In the genomic region with DNA sequence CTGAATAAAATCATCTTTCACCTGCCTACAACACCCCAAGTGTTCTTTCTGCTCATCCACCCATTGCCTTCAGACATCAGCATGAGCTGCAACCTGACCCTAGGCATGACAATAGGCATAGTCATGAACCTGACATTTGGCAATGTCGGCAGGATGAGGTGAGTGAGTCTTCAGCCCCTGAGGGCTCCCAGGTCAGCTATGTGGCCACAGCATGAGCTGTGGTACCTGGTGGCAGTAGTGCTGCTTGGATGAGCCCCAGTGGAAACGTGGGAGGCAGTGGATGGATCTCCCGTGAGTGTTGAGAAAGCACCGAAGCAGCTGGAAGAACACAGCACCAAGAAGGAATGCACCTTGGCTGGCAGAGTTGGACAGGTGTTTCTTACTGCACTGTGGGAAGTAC, we compare ENCODE assay signal across 16 cellular contexts.
A peak's percentile ranks its signal among the peaks of the same experiment; 100 is the strongest.
DNase-seq lines count a peak whose midpoint lies in the region; ATAC-seq and TF ChIP-seq lines count a peak whose summit lies in the region.
"Had no signal": no experiment of that assay in that cellular context is flagged by ENCODE, and none has a peak within 500 bp of the region (broad histone marks: within the 10 kb centered on the region; RNA-seq: fewer than 3 reads in every experiment).

No MANE protein-coding gene starts in this region.

- DNase-seq in M059J (ENCODE audit: low read depth) (peak; percentile 3), RWPE2 (ENCODE audit: low spot score) (no peak), epithelial cell of esophagus (ENCODE audit: low read depth) (peak; percentile 82), trophoblast cell (peak; percentile 51 to 57), SK-N-DZ (ENCODE audit: low spot score) (no peak), SW480 (ENCODE audit: low spot score) (no peak)
- DNase-seq in CD4-positive, alpha-beta memory T cell = no peak
- DNase-seq: C1 segment of cervical spinal cord; CD4-positive, alpha-beta T cell; DMS153; DND-41; GDM1; HCEC 1CT had no signal

- peak; percentile 71 for ATAC-seq in RWPE2 (ENCODE audit: low read depth)
- ATAC-seq in activated T-helper 17 cell treated with anti-CD3 and anti-CD28 coated beads, Interleukin-2, amount 50 U/mL, for 72 hours (replicated peaks) = no peak
- ATAC-seq: K562 had no signal

- H2BK120ac ChIP-seq in trophoblast cell (ENCODE audit: insufficient read depth, low read length, poor library complexity) = no peak overlapping the region

- TF ChIP-seq CTCF in RWPE2 (IDR thresholded peaks at IDR 0.05; ENCODE audit: poor library complexity, severe bottlenecking) (no peak), epithelial cell of esophagus (IDR thresholded peaks at IDR 0.05; ENCODE audit: insufficient read depth, low read depth, low read length, missing control alignments) (no peak)

- H3K9me3 ChIP-seq in RWPE2 (ENCODE audit: severe bottlenecking) (no peaks in the 10 kb centered on the region), trophoblast cell (ENCODE audit: insufficient read depth, low read depth, low read length) (peaks cover 4% of the 10 kb centered on the region)
- H3K9me3 ChIP-seq in CD4-positive, alpha-beta memory T cell (ENCODE audit: control insufficient read depth in 1 of 2, low read length in 2 of 2) = no peaks in the 10 kb centered on the region

- H3K79me1 ChIP-seq in trophoblast cell (ENCODE audit: low read length) = no peaks in the 10 kb centered on the region

- H3K27ac ChIP-seq in RWPE2 (ENCODE audit: poor library complexity, severe bottlenecking) (no peak overlapping the region), trophoblast cell (ENCODE audit: low read depth, low read length) (no peak overlapping the region)
- no peak overlapping the region for H3K27ac ChIP-seq in CD4-positive, alpha-beta memory T cell (ENCODE audit: low read depth, low read length)

- H2BK12ac ChIP-seq in trophoblast cell (ENCODE audit: low read length) = no peak overlapping the region

- no peak overlapping the region for H3K18ac ChIP-seq in trophoblast cell (ENCODE audit: low read length)

- POLR2A ChIA-PET in CD4-positive, alpha-beta memory T cell (lab: Charles Lee; ENCODE audit: partially characterized antibody) = no interaction called here

- no peak overlapping the region for H4K91ac ChIP-seq in trophoblast cell (ENCODE audit: low read depth, low read length)

- WGBS in trophoblast cell (ENCODE audit: extremely low coverage, insufficient coverage, insufficient read length) = no CpG with 5 or more reads among the region's 4 CpGs

- no peak overlapping the region for H4K12ac ChIP-seq in trophoblast cell (ENCODE audit: low read depth, low read length)

- H3K14ac ChIP-seq in trophoblast cell (ENCODE audit: low read length) = no peak overlapping the region

- H3K9me3 Mint-ChIP-seq in activated T-helper 17 cell treated with anti-CD3 and anti-CD28 coated beads, Interleukin-2, amount 50 U/mL, for 72 hours = no peaks in the 10 kb centered on the region
- H3K9me3 Mint-ChIP-seq in CD4-positive, alpha-beta memory T cell = peaks cover 0 to 3% (median 0%) of the 10 kb centered on the region in 8 donors

- H3K27ac Mint-ChIP-seq in activated T-helper 17 cell treated with anti-CD3 and anti-CD28 coated beads, Interleukin-2, amount 50 U/mL, for 72 hours = no peak overlapping the region
- no peak overlapping the region for H3K27ac Mint-ChIP-seq in CD4-positive, alpha-beta memory T cell
- H3K27ac Mint-ChIP-seq: B cell; CD4-positive, alpha-beta T cell had no signal

- no peak overlapping the region for H4K8ac ChIP-seq in trophoblast cell (ENCODE audit: low read depth, low read length)

- H3K79me2 ChIP-seq in trophoblast cell (ENCODE audit: control insufficient read depth, insufficient read depth, low read length, poor library complexity) = no peaks in the 10 kb centered on the region

- H3K4ac ChIP-seq in trophoblast cell (ENCODE audit: low read depth, low read length) = no peak overlapping the region

- no peaks in the 10 kb centered on the region for H3K4me1 Mint-ChIP-seq in activated T-helper 17 cell treated with anti-CD3 and anti-CD28 coated beads, Interleukin-2, amount 50 U/mL, for 72 hours
- H3K4me1 Mint-ChIP-seq in CD4-positive, alpha-beta memory T cell = no peaks in the 10 kb centered on the region
- H3K4me1 Mint-ChIP-seq: B cell had no signal

- peaks cover 3% of the 10 kb centered on the region for H3K27me3 Mint-ChIP-seq in activated T-helper 17 cell treated with anti-CD3 and anti-CD28 coated beads, Interleukin-2, amount 50 U/mL, for 72 hours
- H3K27me3 Mint-ChIP-seq in CD4-positive, alpha-beta memory T cell = peaks cover 0 to 1% of the 10 kb centered on the region in 2 donors
- H3K27me3 Mint-ChIP-seq: B cell; CD4-positive, alpha-beta T cell had no signal

- H3K36me3 ChIP-seq in RWPE2 (ENCODE audit: low read depth) (no peaks in the 10 kb centered on the region), trophoblast cell (ENCODE audit: control insufficient read depth in 1 of 2, insufficient read depth in 2 of 2, low read length in 2 of 2) (no peaks in the 10 kb centered on the region)
- no peaks in the 10 kb centered on the region for H3K36me3 ChIP-seq in CD4-positive, alpha-beta memory T cell (ENCODE audit: insufficient read depth, low read length)

- no peak overlapping the region for H3K4me3 ChIP-seq in RWPE2 (ENCODE audit: severe bottlenecking)
- no peak overlapping the region for H3K4me3 ChIP-seq in epithelial cell of esophagus (ENCODE audit: low read length)
- H3K4me3 ChIP-seq in trophoblast cell (ENCODE audit: low read depth, low read length) = no peak overlapping the region
- no peak overlapping the region for H3K4me3 ChIP-seq in CD4-positive, alpha-beta memory T cell (ENCODE audit: low read length in 2 of 2)
- H3K4me3 ChIP-seq: K562 had no signal

- no peak overlapping the region for H3K4me3 Mint-ChIP-seq in activated T-helper 17 cell treated with anti-CD3 and anti-CD28 coated beads, Interleukin-2, amount 50 U/mL, for 72 hours
- no peak overlapping the region for H3K4me3 Mint-ChIP-seq in CD4-positive, alpha-beta memory T cell
- H3K4me3 Mint-ChIP-seq: B cell; CD4-positive, alpha-beta T cell had no signal

- no peak overlapping the region for H2AK5ac ChIP-seq in trophoblast cell (ENCODE audit: low read length)

- H3K4me2 ChIP-seq in trophoblast cell (ENCODE audit: low read length) = no peak overlapping the region

- H3K4me1 ChIP-seq in RWPE2 (ENCODE audit: insufficient read depth, poor library complexity, severe bottlenecking) = no peaks in the 10 kb centered on the region
- H3K4me1 ChIP-seq in trophoblast cell (ENCODE audit: control insufficient read depth in 1 of 2, insufficient read depth in 2 of 2, low read length in 2 of 2) = no peaks in the 10 kb centered on the region
- H3K4me1 ChIP-seq in CD4-positive, alpha-beta memory T cell (ENCODE audit: insufficient read depth, low read length) = no peaks in the 10 kb centered on the region

- H2AFZ ChIP-seq in trophoblast cell (ENCODE audit: insufficient read depth, low read length, poor library complexity) = no peak overlapping the region

- H3K27me3 ChIP-seq in RWPE2 (ENCODE audit: insufficient read depth, poor library complexity, severe bottlenecking) (no peaks in the 10 kb centered on the region), trophoblast cell (ENCODE audit: insufficient read depth, low read length) (no peaks in the 10 kb centered on the region)
- no peaks in the 10 kb centered on the region for H3K27me3 ChIP-seq in CD4-positive, alpha-beta memory T cell (ENCODE audit: insufficient read depth, low read length)

- intact Hi-C loops in CD4-positive, alpha-beta memory T cell (cut with micrococcal nuclease) = no loop called here

- H3K9ac ChIP-seq in trophoblast cell (ENCODE audit: low read length) = no peak overlapping the region

- no peaks in the 10 kb centered on the region for H3K36me3 Mint-ChIP-seq in activated T-helper 17 cell treated with anti-CD3 and anti-CD28 coated beads, Interleukin-2, amount 50 U/mL, for 72 hours (ENCODE audit: low read depth)
- no peaks in the 10 kb centered on the region for H3K36me3 Mint-ChIP-seq in CD4-positive, alpha-beta memory T cell

- H2BK5ac ChIP-seq in trophoblast cell (ENCODE audit: low read depth, low read length, poor library complexity) = no peak overlapping the region

- CTCF ChIA-PET in CD4-positive, alpha-beta memory T cell (lab: Charles Lee; ENCODE audit: partially characterized antibody) = no interaction called here

- H3K23ac ChIP-seq in trophoblast cell (ENCODE audit: low read length) = no peak overlapping the region

Comparison
In these comparisons a context has a peak if more than half of its experiments do, and no peak if none do; other contexts are left out.
1. DNase-seq: peak in M059J (single experiment), epithelial cell of esophagus (single experiment) and trophoblast cell (2 of 2); none in RWPE2 (single experiment), SK-N-DZ (single experiment), SW480 (single experiment) and CD4-positive, alpha-beta memory T cell (0 of 5).